28 cellular contexts compared by ENCODE assay signal in genomic region chr12:57465747-57466505, GRCh38. TPM values are rescaled to one million over a fixed set of nuclear protein-coding genes. Genes with fewer than 3 reads are reported as not detected.
DNase-seq lines count a peak whose midpoint lies in the region; ATAC-seq, FAIRE-seq and TF ChIP-seq lines count a peak whose summit lies in the region.
"Had no signal": no experiment of that assay in that cellular context is flagged by ENCODE, and none has a peak within 500 bp of the region (broad histone marks: within the 10 kb centered on the region; RNA-seq: fewer than 3 reads in every experiment).

No MANE protein-coding gene starts in this region.

- TF ChIP-seq CTCF in natural killer cell (IDR thresholded peaks at IDR 0.05) (no peak), D721Med (IDR thresholded peaks at IDR 0.05; ENCODE audit: insufficient read depth, missing control alignments) (no peak)

- peaks cover 23% of the 10 kb centered on the region for H3K4me1 Mint-ChIP-seq in activated naive CD8-positive, alpha-beta T cell treated with anti-CD3 and anti-CD28 coated beads, Interleukin-2, amount 10 ng/mL, durations not matched to agents 7 days and 5 days
- H3K4me1 Mint-ChIP-seq in natural killer cell: peaks cover 63 to 73% of the 10 kb centered on the region in 2 donors

- ATAC-seq in activated naive CD8-positive, alpha-beta T cell treated with anti-CD3 and anti-CD28 coated beads, Interleukin-2, amount 10 ng/mL, durations not matched to agents 7 days and 5 days (ENCODE audit: low read depth): no peak
- ATAC-seq in natural killer cell (no peak), SK-N-SH treated with all-trans-retinoic acid at 6 μM for 48 hours (no peak)
- ATAC-seq: activated CD4-positive, CD25-positive, alpha-beta regulatory T cell treated with anti-CD3 and anti-CD28 coated beads, Interleukin-2, amount 50 U/mL, for 24 hours; left ventricle myocardium superior had no signal

- H3K9me3 Mint-ChIP-seq in activated naive CD8-positive, alpha-beta T cell treated with anti-CD3 and anti-CD28 coated beads, Interleukin-2, amount 10 ng/mL, durations not matched to agents 7 days and 5 days: no peaks in the 10 kb centered on the region
- H3K9me3 Mint-ChIP-seq in natural killer cell: no peaks in the 10 kb centered on the region
- H3K9me3 Mint-ChIP-seq: HFFc6, mesothelial cell of epicardium, neural crest cell had no signal

- FAIRE-seq in D721Med (lab: Jason Lieb, UNC): no peak
- FAIRE-seq: endothelial cell of umbilical vein, islet of Langerhans, TTC549 had no signal

- peak; percentile 12 for TF ChIP-seq POLR2A in GM19193 (IDR thresholded peaks at IDR 0.05; ENCODE audit: extremely low read depth, insufficient read depth, insufficient read length)

- peak overlapping the region; percentile 17 for H3K27ac Mint-ChIP-seq in activated naive CD8-positive, alpha-beta T cell treated with anti-CD3 and anti-CD28 coated beads, Interleukin-2, amount 10 ng/mL, durations not matched to agents 7 days and 5 days
- H3K27ac Mint-ChIP-seq in natural killer cell: peak overlapping the region; percentile 62 to 80
- H3K27ac Mint-ChIP-seq: HFFc6, mesothelial cell of epicardium, progenitor cell of endocrine pancreas had no signal

- DNase-seq in activated naive CD8-positive, alpha-beta T cell treated with anti-CD3 and anti-CD28 coated beads, Interleukin-2, amount 10 ng/mL, durations not matched to agents 7 days and 5 days: no peak
- DNase-seq in natural killer cell (no peak), D721Med (ENCODE audit: insufficient read length, low spot score) (no peak)
- DNase-seq: activated CD8-positive, alpha-beta memory T cell treated with anti-CD3 and anti-CD28 coated beads for 24 hours; activated naive CD4-positive, alpha-beta T cell; activated T-cell treated with anti-CD3 and anti-CD28 coated beads, Interleukin-2, amount 50 U/mL, for 1 hour; aorta; HFFc6; left ventricle myocardium superior; NCI-H1105; NCI-H2029; NCI-H2227 treated with DMSO at 0.1 percent for 48 hours; NCI-H69; Peyer's patch; stomach; T-helper 1 cell had no signal

- intact Hi-C loops in natural killer cell (cut with micrococcal nuclease): no loop called here

- no peak overlapping the region for H3K4me3 Mint-ChIP-seq in activated naive CD8-positive, alpha-beta T cell treated with anti-CD3 and anti-CD28 coated beads, Interleukin-2, amount 10 ng/mL, durations not matched to agents 7 days and 5 days
- H3K4me3 Mint-ChIP-seq in natural killer cell: peak overlapping the region; percentile 31
- H3K4me3 Mint-ChIP-seq: HFFc6, mesothelial cell of epicardium, neural crest cell had no signal

- H3K27me3 Mint-ChIP-seq in activated naive CD8-positive, alpha-beta T cell treated with anti-CD3 and anti-CD28 coated beads, Interleukin-2, amount 10 ng/mL, durations not matched to agents 7 days and 5 days: peaks cover 3% of the 10 kb centered on the region
- peaks cover 0 to 9% of the 10 kb centered on the region in 2 donors for H3K27me3 Mint-ChIP-seq in natural killer cell (ENCODE audit: low read depth in 2 of 2)

- H3K36me3 Mint-ChIP-seq in activated naive CD8-positive, alpha-beta T cell treated with anti-CD3 and anti-CD28 coated beads, Interleukin-2, amount 10 ng/mL, durations not matched to agents 7 days and 5 days: peaks cover 20% of the 10 kb centered on the region
- no peaks in the 10 kb centered on the region for H3K36me3 Mint-ChIP-seq in natural killer cell
- H3K36me3 Mint-ChIP-seq: mesothelial cell of epicardium had no signal

- POLR2A ChIA-PET in activated naive CD8-positive, alpha-beta T cell treated with anti-CD3 and anti-CD28 coated beads, Interleukin-2, amount 10 ng/mL, durations not matched to agents 7 days and 5 days (lab: Charles Lee): interaction anchor here (0.7 to 9.9 kb wide), 2 partner anchors 11 to 31 kb away, joined by 3 to 119 read pairs; partner anchors contain the start of gene ARHGAP9

TF ChIP-seq in SK-N-SH treated with all-trans-retinoic acid at 6 μM for 48 hours, 23 proteins besides CTCF, POLR2A, EP300 and RAD21 (continues in another document):
- TF ChIP-seq CSDC2 (CRISPR knock-in tag; IDR thresholded peaks at IDR 0.05) (no peak), PATZ1 (CRISPR knock-in tag; IDR thresholded peaks at IDR 0.05; ENCODE audit: borderline replicate concordance) (no peak), ZFP30 (CRISPR knock-in tag; IDR thresholded peaks at IDR 0.05) (no peak), ZFP3 (CRISPR knock-in tag; IDR thresholded peaks at IDR 0.05) (no peak), TCF4 (CRISPR knock-in tag; IDR thresholded peaks at IDR 0.05; ENCODE audit: borderline replicate concordance) (no peak), ZNF565 (CRISPR knock-in tag; conservative IDR thresholded peaks at IDR 0.05; ENCODE audit: low read depth) (no peak), GLIS3 (CRISPR knock-in tag; IDR thresholded peaks at IDR 0.05) (no peak), TOX (CRISPR knock-in tag; IDR thresholded peaks at IDR 0.05; ENCODE audit: borderline replicate concordance) (no peak), ZNF8 (CRISPR knock-in tag; IDR thresholded peaks at IDR 0.05) (no peak), ZC3H10 (CRISPR knock-in tag; IDR thresholded peaks at IDR 0.05) (no peak), ARNTL (CRISPR knock-in tag; IDR thresholded peaks at IDR 0.05; ENCODE audit: borderline replicate concordance, low read depth) (no peak), ISL1 (CRISPR knock-in tag; IDR thresholded peaks at IDR 0.05) (no peak), CSRNP3 (CRISPR knock-in tag; IDR thresholded peaks at IDR 0.05) (no peak), OSR1 (CRISPR knock-in tag; IDR thresholded peaks at IDR 0.05) (no peak), ESRRG (CRISPR knock-in tag; IDR thresholded peaks at IDR 0.05) (no peak), RARB (CRISPR knock-in tag; IDR thresholded peaks at IDR 0.05) (no peak)

RNA-seq across cellular contexts. Expression of gene GLI1, which starts 6.3 kb away (rescaled TPM):
- under 1 TPM; 0.54 to 0.86 TPM for total RNA-seq in activated naive CD8-positive, alpha-beta T cell treated with anti-CD3 and anti-CD28 coated beads, Interleukin-2, amount 10 ng/mL, durations not matched to agents 7 days and 5 days
- total RNA-seq in natural killer cell: 1 to 10 TPM in 1 of 3 donors, under 1 TPM in 2; 0.50 to 1.4 (median 0.99) TPM

RNA-seq across cellular contexts. Expression of gene INHBE, which starts 10.8 kb away (rescaled TPM):
- not detected for total RNA-seq in activated naive CD8-positive, alpha-beta T cell treated with anti-CD3 and anti-CD28 coated beads, Interleukin-2, amount 10 ng/mL, durations not matched to agents 7 days and 5 days
- not detected for total RNA-seq in natural killer cell
- total RNA-seq: aorta, endothelial cell of umbilical vein, left ventricle myocardium superior, Peyer's patch, stomach, tibial nerve had no signal

RNA-seq across cellular contexts. Expression of gene ARHGAP9, which starts 13.7 kb away (rescaled TPM):
- total RNA-seq in activated naive CD8-positive, alpha-beta T cell treated with anti-CD3 and anti-CD28 coated beads, Interleukin-2, amount 10 ng/mL, durations not matched to agents 7 days and 5 days: 100 to 1,000 TPM; 282 to 304 TPM
- 1,000 to 10,000 TPM in 2 of 3 donors, 100 to 1,000 TPM in 1; 558 to 1,091 (median 1,015) TPM for total RNA-seq in natural killer cell
- total RNA-seq: mesothelial cell of epicardium had no signal

RNA-seq across cellular contexts. Expression of gene MARS1, which starts 21.9 kb away (rescaled TPM):
- total RNA-seq in activated naive CD8-positive, alpha-beta T cell treated with anti-CD3 and anti-CD28 coated beads, Interleukin-2, amount 10 ng/mL, durations not matched to agents 7 days and 5 days: 100 to 1,000 TPM; 293 to 306 TPM
- total RNA-seq in natural killer cell: 100 to 1,000 TPM; 200 to 237 (median 218) TPM

RNA-seq across cellular contexts. Expression of gene INHBC, which starts 31.3 kb away (rescaled TPM):
- under 1 TPM in 1 of 2 experiments, not detected in 1; 0.14 TPM for total RNA-seq in activated naive CD8-positive, alpha-beta T cell treated with anti-CD3 and anti-CD28 coated beads, Interleukin-2, amount 10 ng/mL, durations not matched to agents 7 days and 5 days
- total RNA-seq in natural killer cell: under 1 TPM; 0.18 to 0.35 (median 0.31) TPM
- total RNA-seq: aorta, cardiac septum, endothelial cell of umbilical vein, HFFc6, left ventricle myocardium superior, M059J, neural crest cell, Peyer's patch, progenitor cell of endocrine pancreas, tibial nerve had no signal
